Comparison of ENCODE assay signal across 13 cellular contexts in the genomic region with DNA sequence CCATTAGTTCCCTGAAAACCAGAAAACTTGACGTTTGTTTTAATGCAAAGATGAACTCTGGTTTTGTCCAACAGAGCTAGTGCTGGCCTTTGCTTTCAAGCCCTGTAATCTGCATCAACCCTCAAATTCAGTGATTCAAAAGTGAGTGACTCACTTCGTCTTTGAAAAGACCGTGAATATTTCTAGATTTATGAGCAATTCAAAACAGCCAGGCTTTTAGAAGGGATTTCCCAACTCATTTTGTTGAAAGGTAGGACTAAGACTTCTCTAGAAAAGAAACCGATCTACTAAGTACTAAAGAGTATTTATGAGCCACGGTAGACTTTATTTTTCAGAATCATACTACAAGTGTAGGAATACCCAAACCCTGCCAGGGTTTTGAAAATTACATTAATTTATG.
DNase-seq lines count a peak whose midpoint lies in the region; ATAC-seq and TF ChIP-seq lines count a peak whose summit lies in the region.
"Had no signal": no experiment of that assay in that cellular context is flagged by ENCODE, and none has a peak within 500 bp of the region (broad histone marks: within the 10 kb centered on the region; RNA-seq: fewer than 3 reads in every experiment).

No MANE protein-coding gene starts in this region.

- H3K4me3 Mint-ChIP-seq in activated naive CD8-positive, alpha-beta T cell treated with anti-CD3 and anti-CD28 coated beads, Interleukin-2, amount 50 U/mL, for 24 hours: peak overlapping the region; percentile 27
- H3K4me3 Mint-ChIP-seq in activated naive CD8-positive, alpha-beta T cell treated with anti-CD3 and anti-CD28 coated beads for 36 hours: no peak overlapping the region
- H3K4me3 Mint-ChIP-seq in stimulated activated naive CD8-positive, alpha-beta T cell treated with anti-CD3 and anti-CD28 coated beads, Interleukin-15, Interleukin-2, amounts not matched to agents 100 ng/mL and 50 ng/mL, for 24 hours: peak overlapping the region; percentile 23
- H3K4me3 Mint-ChIP-seq: nephron progenitor cell had no signal

- peaks cover 30% of the 10 kb centered on the region for H3K4me1 Mint-ChIP-seq in activated naive CD8-positive, alpha-beta T cell treated with anti-CD3 and anti-CD28 coated beads, Interleukin-2, amount 50 U/mL, for 24 hours
- H3K4me1 Mint-ChIP-seq in activated naive CD8-positive, alpha-beta T cell treated with anti-CD3 and anti-CD28 coated beads for 36 hours: no peaks in the 10 kb centered on the region
- H3K4me1 Mint-ChIP-seq in stimulated activated naive CD8-positive, alpha-beta T cell treated with anti-CD3 and anti-CD28 coated beads, Interleukin-15, Interleukin-2, amounts not matched to agents 100 ng/mL and 50 ng/mL, for 24 hours (ENCODE audit: low read depth): peaks cover 35% of the 10 kb centered on the region

- peaks cover 30% of the 10 kb centered on the region for H3K4me1 ChIP-seq in RWPE2 (ENCODE audit: insufficient read depth, poor library complexity, severe bottlenecking)
- H3K4me1 ChIP-seq: SJCRH30 had no signal

- peak overlapping the region; percentile 60 for H3K27ac Mint-ChIP-seq in activated naive CD8-positive, alpha-beta T cell treated with anti-CD3 and anti-CD28 coated beads, Interleukin-2, amount 50 U/mL, for 24 hours
- no peak overlapping the region for H3K27ac Mint-ChIP-seq in activated naive CD8-positive, alpha-beta T cell treated with anti-CD3 and anti-CD28 coated beads for 36 hours
- H3K27ac Mint-ChIP-seq in stimulated activated naive CD8-positive, alpha-beta T cell treated with anti-CD3 and anti-CD28 coated beads, Interleukin-15, Interleukin-2, amounts not matched to agents 100 ng/mL and 50 ng/mL, for 24 hours: peak overlapping the region; percentile 49

- no peak for TF ChIP-seq CTCF in RWPE2 (IDR thresholded peaks at IDR 0.05; ENCODE audit: poor library complexity, severe bottlenecking)

- peak; percentile 76 for ATAC-seq in activated naive CD8-positive, alpha-beta T cell treated with anti-CD3 and anti-CD28 coated beads, Interleukin-2, amount 50 U/mL, for 24 hours
- ATAC-seq in RWPE2 (ENCODE audit: low read depth): peak; percentile 67

- DNase-seq in activated naive CD8-positive, alpha-beta T cell treated with anti-CD3 and anti-CD28 coated beads, Interleukin-2, amount 50 U/mL, for 24 hours: no peak
- no peak for DNase-seq in activated naive CD8-positive, alpha-beta T cell treated with anti-CD3 and anti-CD28 coated beads for 36 hours
- DNase-seq in RWPE2 (ENCODE audit: low spot score): no peak
- peak; percentile 19 for DNase-seq in fibroblast of gingiva (ENCODE audit: low read depth)
- no peak for DNase-seq in stimulated activated naive CD4-positive, alpha-beta T cell treated with Interleukin-2 at 50 U/mL for 16 hours (lab: John Stamatoyannopoulos, UW)
- DNase-seq in cardiac septum (ENCODE audit: low spot score): no peak
- no peak for DNase-seq in NCI-H446 (lab: John Stamatoyannopoulos, UW)
- DNase-seq: NCI-H524 treated with DMSO at 0.1 percent for 48 hours, nephron progenitor cell, SJCRH30 had no signal

- H3K36me3 ChIP-seq in RWPE2 (ENCODE audit: low read depth): no peaks in the 10 kb centered on the region
- H3K36me3 ChIP-seq: SJCRH30 had no signal

- no peaks in the 10 kb centered on the region for H3K36me3 Mint-ChIP-seq in activated naive CD8-positive, alpha-beta T cell treated with anti-CD3 and anti-CD28 coated beads, Interleukin-2, amount 50 U/mL, for 24 hours (ENCODE audit: low read depth)
- H3K36me3 Mint-ChIP-seq in activated naive CD8-positive, alpha-beta T cell treated with anti-CD3 and anti-CD28 coated beads for 36 hours: no peaks in the 10 kb centered on the region
- no peaks in the 10 kb centered on the region for H3K36me3 Mint-ChIP-seq in stimulated activated naive CD8-positive, alpha-beta T cell treated with anti-CD3 and anti-CD28 coated beads, Interleukin-15, Interleukin-2, amounts not matched to agents 100 ng/mL and 50 ng/mL, for 24 hours (ENCODE audit: low read depth)

- H3K27ac ChIP-seq in RWPE2 (ENCODE audit: poor library complexity, severe bottlenecking): peak overlapping the region; percentile 72
- H3K27ac ChIP-seq: BLaER1 treated with 17β-estradiol and CSF1 and Interleukin-3, amounts not matched to agents 10 nM and 100 nM; SJCRH30; VCaP had no signal

- no peaks in the 10 kb centered on the region for H3K27me3 ChIP-seq in RWPE2 (ENCODE audit: insufficient read depth, poor library complexity, severe bottlenecking)
- H3K27me3 ChIP-seq: BLaER1 treated with 17β-estradiol and CSF1 and Interleukin-3, amounts not matched to agents 10 nM and 100 nM; SJCRH30 had no signal

- no peaks in the 10 kb centered on the region for H3K9me3 ChIP-seq in RWPE2 (ENCODE audit: severe bottlenecking)
- H3K9me3 ChIP-seq: SJCRH30 had no signal

- intact Hi-C loops in cardiac septum (cut with DNase I): no loop called here

- H3K27me3 Mint-ChIP-seq in activated naive CD8-positive, alpha-beta T cell treated with anti-CD3 and anti-CD28 coated beads, Interleukin-2, amount 50 U/mL, for 24 hours: no peaks in the 10 kb centered on the region
- no peaks in the 10 kb centered on the region for H3K27me3 Mint-ChIP-seq in activated naive CD8-positive, alpha-beta T cell treated with anti-CD3 and anti-CD28 coated beads for 36 hours
- H3K27me3 Mint-ChIP-seq in stimulated activated naive CD8-positive, alpha-beta T cell treated with anti-CD3 and anti-CD28 coated beads, Interleukin-15, Interleukin-2, amounts not matched to agents 100 ng/mL and 50 ng/mL, for 24 hours: no peaks in the 10 kb centered on the region

- H3K4me3 ChIP-seq in RWPE2 (ENCODE audit: severe bottlenecking): no peak overlapping the region
- H3K4me3 ChIP-seq: BLaER1 treated with 17β-estradiol and CSF1 and Interleukin-3, amounts not matched to agents 10 nM and 100 nM; SJCRH30 had no signal

- peaks cover 4% of the 10 kb centered on the region for H3K9me3 Mint-ChIP-seq in activated naive CD8-positive, alpha-beta T cell treated with anti-CD3 and anti-CD28 coated beads, Interleukin-2, amount 50 U/mL, for 24 hours
- H3K9me3 Mint-ChIP-seq in activated naive CD8-positive, alpha-beta T cell treated with anti-CD3 and anti-CD28 coated beads for 36 hours: no peaks in the 10 kb centered on the region
- no peaks in the 10 kb centered on the region for H3K9me3 Mint-ChIP-seq in stimulated activated naive CD8-positive, alpha-beta T cell treated with anti-CD3 and anti-CD28 coated beads, Interleukin-15, Interleukin-2, amounts not matched to agents 100 ng/mL and 50 ng/mL, for 24 hours
